4 cellular contexts compared by ENCODE assay signal in the genomic region with DNA sequence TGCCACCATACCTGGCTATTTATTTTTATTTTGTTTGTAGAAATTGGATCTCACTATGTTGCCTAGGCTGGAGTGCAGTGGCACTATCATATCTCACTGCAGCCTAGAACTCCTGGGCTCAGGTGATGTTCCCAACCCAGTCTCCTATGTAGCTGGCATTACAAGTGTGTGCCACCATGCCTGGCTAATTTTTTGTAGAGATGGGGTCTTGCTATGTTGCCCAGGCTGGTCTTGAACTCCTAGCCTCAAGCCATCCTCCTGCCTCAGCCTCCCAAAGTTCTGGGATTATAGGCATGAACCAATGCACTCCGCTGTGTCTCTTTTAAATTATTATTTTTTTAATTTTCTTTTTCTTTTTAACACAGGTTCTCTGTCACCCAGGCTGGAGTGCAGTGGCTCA. TPM values are rescaled to one million over a fixed set of nuclear protein-coding genes. Genes with fewer than 3 reads are reported as not detected.
"Had no signal": no experiment of that assay in that cellular context is flagged by ENCODE, and none has a peak within 500 bp of the region (broad histone marks: within the 10 kb centered on the region; RNA-seq: fewer than 3 reads in every experiment).

No MANE protein-coding gene starts in this region.

RNA-seq across cellular contexts. Expression of a gene that starts 45.6 kb away (rescaled TPM):
- total RNA-seq: H4, HFFc6, IMR-90 had no signal
- polyA plus RNA-seq: GM23338 had no signal
